In the genomic region with DNA sequence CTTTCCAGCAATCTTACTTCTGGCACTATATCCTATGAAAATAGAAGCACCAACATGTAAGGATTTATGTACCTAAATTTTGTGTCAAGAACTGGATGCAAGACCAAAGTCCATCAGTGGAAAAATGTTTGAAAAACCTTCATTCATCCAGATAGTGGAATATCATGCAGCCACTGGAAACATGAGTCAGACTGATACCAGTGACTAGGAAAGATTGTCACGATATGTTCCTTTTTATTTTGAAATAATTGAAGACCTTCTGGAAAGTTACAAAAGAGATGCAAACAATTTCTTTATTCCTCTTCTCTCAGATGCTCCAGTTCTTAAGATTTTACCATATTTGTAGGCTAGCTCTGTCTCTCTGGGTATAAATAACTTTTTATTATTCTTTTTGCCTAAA, we compare ENCODE assay signal across 21 cellular contexts. TPM values are rescaled to one million over a fixed set of nuclear protein-coding genes. Genes with fewer than 3 reads are reported as not detected.
"Had no signal": no experiment of that assay in that cellular context is flagged by ENCODE, and none has a peak within 500 bp of the region (broad histone marks: within the 10 kb centered on the region; RNA-seq: fewer than 3 reads in every experiment).

No MANE protein-coding gene starts in this region.

- H3K27ac ChIP-seq: coronary artery, dorsolateral prefrontal cortex, gastrocnemius medialis, heart right ventricle, left ventricle myocardium inferior, lower lobe of right lung, neural progenitor cell, ovary, right atrium auricular region had no signal

- ATAC-seq: gastrocnemius medialis; heart right ventricle; left cardiac atrium; lower lobe of right lung; natural killer cell treated with Interleukin-12 subunit alpha and Interleukin-12 subunit beta and Interleukin-15 and Interleukin-18, amount 100 ng/mL, for 72 hours had no signal

- H3K9me3 ChIP-seq: gastrocnemius medialis, left ventricle myocardium inferior, lower lobe of right lung, ovary had no signal

- H3K4me3 Mint-ChIP-seq: immature natural killer cell; natural killer cell treated with Interleukin-12 subunit alpha and Interleukin-12 subunit beta and Interleukin-15 and Interleukin-18, amount 100 ng/mL, for 72 hours; neural progenitor cell had no signal

- H3K4me3 ChIP-seq: coronary artery, dorsolateral prefrontal cortex, gastrocnemius medialis, heart right ventricle, left ventricle myocardium inferior, lower lobe of right lung, neural progenitor cell, ovary, right atrium auricular region, smooth muscle cell had no signal

- H3K27ac Mint-ChIP-seq: immature natural killer cell; natural killer cell treated with Interleukin-12 subunit alpha and Interleukin-12 subunit beta and Interleukin-15 and Interleukin-18, amount 100 ng/mL, for 72 hours; neural progenitor cell had no signal

- H3K4me1 Mint-ChIP-seq: immature natural killer cell had no signal

- H2AFZ ChIP-seq: neural progenitor cell had no signal

- H3K4me1 ChIP-seq: gastrocnemius medialis, left ventricle myocardium inferior, lower lobe of right lung, neural progenitor cell, right atrium auricular region had no signal

- H3K27me3 ChIP-seq: gastrocnemius medialis, neural progenitor cell, ovary, right atrium auricular region had no signal

- H3K9ac ChIP-seq: neural progenitor cell had no signal

- H3K4me2 ChIP-seq: neural progenitor cell, smooth muscle cell had no signal

- H3K36me3 ChIP-seq: gastrocnemius medialis, heart right ventricle, left ventricle myocardium inferior, lower lobe of right lung, neural progenitor cell, ovary, right atrium auricular region had no signal

- H3K36me3 Mint-ChIP-seq: neural progenitor cell had no signal

- DNase-seq: dorsolateral prefrontal cortex; effector CD8-positive, alpha-beta T cell; gastrocnemius medialis; heart right ventricle; immature natural killer cell; kidney; left cardiac atrium; left ventricle myocardium inferior; lower lobe of right lung; mesenchymal stem cell; midbrain; nucleus accumbens; ovary; stimulated activated CD4-positive, alpha-beta T cell treated with anti-CD3 and anti-CD28 coated beads, Interleukin-2, amount 100 ng/mL, for 48 hours; stimulated activated naive CD4-positive, alpha-beta T cell treated with Interleukin-2 at 50 U/mL for 16 hours; trophoblast cell had no signal

RNA-seq across cellular contexts. Expression of gene IL1R2, which starts 40.5 kb away (rescaled TPM):
- total RNA-seq: natural killer cell treated with Interleukin-12 subunit alpha and Interleukin-12 subunit beta and Interleukin-15 and Interleukin-18, amount 100 ng/mL, for 72 hours had no signal
